ENCODE assay signal across 29 cellular contexts in genomic region chr6:4412488-4412887, GRCh38.
"Had no signal": no experiment of that assay in that cellular context is flagged by ENCODE, and none has a peak within 500 bp of the region (broad histone marks: within the 10 kb centered on the region; RNA-seq: fewer than 3 reads in every experiment).

No MANE protein-coding gene starts in this region.

- ATAC-seq: activated CD4-positive, alpha-beta T cell treated with anti-CD3 and anti-CD28 coated beads for 36 hours; activated naive CD4-positive, alpha-beta T cell treated with anti-CD3 and anti-CD28 coated beads, Interleukin-2, amount 50 U/mL, for 72 hours; activated T-cell treated with anti-CD3 and anti-CD28 coated beads, Interleukin-2, amount 50 U/mL, for 72 hours; body of pancreas; effector memory CD8-positive, alpha-beta T cell; gastroesophageal sphincter; natural killer cell; right lobe of liver had no signal

- H3K36me3 Mint-ChIP-seq: natural killer cell had no signal

- H3K27me3 ChIP-seq: body of pancreas, cardiac muscle cell, gastroesophageal sphincter, hepatocyte, right lobe of liver, stomach, thyroid gland, upper lobe of left lung, vagina had no signal

- DNase-seq: activated CD4-positive, alpha-beta T cell treated with anti-CD3 and anti-CD28 coated beads for 36 hours; activated CD4-positive, alpha-beta T cell treated with anti-CD3 and anti-CD28 coated beads, Interleukin-2, amount 50 U/mL, for 4 hours; activated CD4-positive, CD25-positive, alpha-beta regulatory T cell; activated naive CD4-positive, alpha-beta T cell; activated T-cell treated with anti-CD3 and anti-CD28 coated beads for 4 hours; activated T-cell treated with anti-CD3 and anti-CD28 coated beads, Interleukin-2, amount 50 U/mL, for 72 hours; aorta; body of pancreas; cortex of kidney; effector memory CD8-positive, alpha-beta T cell; erythroblast; islet precursor cell; midbrain; natural killer cell; posterior cingulate gyrus; right lobe of liver; stimulated activated CD4-positive, alpha-beta T cell treated with anti-CD3 and anti-CD28 coated beads, Interleukin-12 subunit alpha, Interleukin-12 subunit beta, amount 100 ng/mL, for 4 hours; stimulated activated CD4-positive, alpha-beta T cell treated with anti-CD3 and anti-CD28 coated beads, Interleukin-4, amount 100 ng/mL, for 1 hour; stomach; T-helper 1 cell; thyroid gland; upper lobe of left lung had no signal

- H3K36me3 ChIP-seq: cardiac muscle cell, gastroesophageal sphincter, right lobe of liver, stomach, thyroid gland, upper lobe of left lung, vagina had no signal

- H3K4me3 Mint-ChIP-seq: activated CD4-positive, alpha-beta T cell treated with anti-CD3 and anti-CD28 coated beads for 36 hours; activated T-cell treated with anti-CD3 and anti-CD28 coated beads, Interleukin-2, amount 50 U/mL, for 72 hours; effector memory CD8-positive, alpha-beta T cell; natural killer cell; T-helper 2 cell treated with Interferon-gamma antibody and Interleukin-4, amounts not matched to agents 5 μg/mL and 100 μg/mL, for 36 hours had no signal

- H3K27ac ChIP-seq: body of pancreas, cardiac muscle cell, gastroesophageal sphincter, hepatocyte, right lobe of liver, stomach, thyroid gland, upper lobe of left lung, vagina had no signal

- H3K9me3 Mint-ChIP-seq: T-helper 2 cell treated with Interferon-gamma antibody and Interleukin-4, amounts not matched to agents 5 μg/mL and 100 μg/mL, for 36 hours had no signal

- H3K4me3 ChIP-seq: body of pancreas, cardiac muscle cell, gastroesophageal sphincter, hepatocyte, right lobe of liver, skin epidermis, stomach, thyroid gland, upper lobe of left lung, vagina had no signal

- H3K4me1 Mint-ChIP-seq: activated CD4-positive, alpha-beta T cell treated with anti-CD3 and anti-CD28 coated beads for 36 hours; natural killer cell had no signal

- H3K9me3 ChIP-seq: body of pancreas, gastroesophageal sphincter, right lobe of liver, stomach, thyroid gland, upper lobe of left lung, vagina had no signal

- H3K4me1 ChIP-seq: body of pancreas, gastroesophageal sphincter, right lobe of liver, stomach, thyroid gland, upper lobe of left lung had no signal

- H3K4me2 ChIP-seq: hepatocyte had no signal

- H2AFZ ChIP-seq: hepatocyte had no signal

- H3K27ac Mint-ChIP-seq: activated CD4-positive, alpha-beta T cell treated with anti-CD3 and anti-CD28 coated beads for 36 hours; activated naive CD4-positive, alpha-beta T cell treated with anti-CD3 and anti-CD28 coated beads, Interleukin-2, amount 50 U/mL, for 72 hours; activated T-cell treated with anti-CD3 and anti-CD28 coated beads, Interleukin-2, amount 50 U/mL, for 72 hours; effector memory CD8-positive, alpha-beta T cell; natural killer cell; T-helper 2 cell treated with Interferon-gamma antibody and Interleukin-4, amounts not matched to agents 5 μg/mL and 100 μg/mL, for 36 hours had no signal

- H3K79me2 ChIP-seq: hepatocyte had no signal
